In the genomic region with DNA sequence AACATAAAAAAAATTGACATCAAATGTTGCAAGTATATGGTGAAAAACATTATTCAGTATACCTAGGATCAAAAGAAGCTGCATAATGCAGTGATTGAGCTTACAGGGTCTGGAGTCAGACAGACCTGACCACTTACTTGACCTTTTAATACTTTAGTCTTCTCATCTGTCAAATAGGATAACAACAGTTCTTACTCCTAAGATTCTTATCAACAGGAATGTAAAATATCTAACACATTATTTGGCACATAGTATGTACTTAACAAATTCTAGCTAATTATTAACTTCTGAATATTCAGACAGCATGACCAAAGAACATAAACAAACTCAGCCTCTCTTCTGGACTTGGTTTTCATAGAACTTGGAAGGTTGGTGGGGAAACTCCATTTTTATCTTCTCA, we compare ENCODE assay signal across 18 cellular contexts. TPM values are rescaled to one million over a fixed set of nuclear protein-coding genes. Genes with fewer than 3 reads are reported as not detected.
A peak's percentile ranks its signal among the peaks of the same experiment; 100 is the strongest.
DNase-seq lines count a peak whose midpoint lies in the region; ATAC-seq and TF ChIP-seq lines count a peak whose summit lies in the region.
"Had no signal": no experiment of that assay in that cellular context is flagged by ENCODE, and none has a peak within 500 bp of the region (broad histone marks: within the 10 kb centered on the region; RNA-seq: fewer than 3 reads in every experiment).

No MANE protein-coding gene starts in this region.

- H3K4me1 ChIP-seq in osteoblast (ENCODE audit: insufficient read depth, low read length) = no peaks in the 10 kb centered on the region
- H3K4me1 ChIP-seq: BLaER1 had no signal

- no peaks in the 10 kb centered on the region for H3K36me3 ChIP-seq in osteoblast (ENCODE audit: insufficient read depth, low read length)
- H3K36me3 ChIP-seq: BLaER1 had no signal

- no peak for TF ChIP-seq CTCF in osteoblast (IDR thresholded peaks at IDR 0.05; ENCODE audit: extremely low read depth, low read depth, low read length)

- DNase-seq in Caki2 (ENCODE audit: low read depth) (peak; percentile 71), caudate nucleus (lab: John Stamatoyannopoulos, UW) (no peak), kidney glomerular epithelial cell (lab: John Stamatoyannopoulos, UW) (peak; percentile 37), osteoblast (ENCODE audit: insufficient read length, low spot score, missing footprints) (peak; percentile 39), posterior vena cava (ENCODE audit: low spot score) (no peak), NAMALWA (ENCODE audit: low spot score) (no peak), D341Med (ENCODE audit: low spot score) (no peak)
- DNase-seq: 8988T; AML-193; CD8-positive, alpha-beta memory T cell; DMS 273 treated with DMSO at 0.1 percent for 48 hours; DMS79 treated with DMSO at 0.1 percent for 48 hours; EL; GDM1; H7 had no signal

- no peak overlapping the region for H3K4me3 ChIP-seq in osteoblast (ENCODE audit: insufficient read depth, low read length)
- H3K4me3 ChIP-seq: BLaER1, GM23338 had no signal

- no peaks in the 10 kb centered on the region for H3K27me3 ChIP-seq in osteoblast (ENCODE audit: insufficient read depth, low read length)
- H3K27me3 ChIP-seq: BLaER1 had no signal

- intact Hi-C loops in posterior vena cava (cut with DNase I) = no loop called here

- no peaks in the 10 kb centered on the region for H3K79me2 ChIP-seq in osteoblast (ENCODE audit: insufficient read depth, low read length)

- no peak overlapping the region for H3K4me2 ChIP-seq in osteoblast (ENCODE audit: insufficient read depth, low read length)
- H3K4me2 ChIP-seq: BLaER1, GM23338 had no signal

- peak overlapping the region; percentile 71 for H3K27ac ChIP-seq in caudate nucleus (ENCODE audit: low read depth, low read length)
- H3K27ac ChIP-seq in osteoblast (ENCODE audit: low read depth, low read length) = no peak overlapping the region
- H3K27ac ChIP-seq: BLaER1 had no signal

- no peaks in the 10 kb centered on the region for H3K9me3 ChIP-seq in osteoblast (ENCODE audit: low read depth, low read length)
- H3K9me3 ChIP-seq: BLaER1 had no signal

- ATAC-seq in GM21825 (IDR thresholded peaks at IDR 0.05; ENCODE audit: unreplicated experiment) = no peak
- ATAC-seq: GM23338 had no signal

- H4K20me1 ChIP-seq in osteoblast (ENCODE audit: insufficient read depth, low read length) = no peaks in the 10 kb centered on the region
- H4K20me1 ChIP-seq: BLaER1 had no signal

- in situ Hi-C loops in Caki2 (cut with HindIII; ENCODE audit: low pct_unique_long_range_greater_than_20kb, low sequenced_read_pairs) = no loop called here

- no peak overlapping the region for H2AFZ ChIP-seq in osteoblast (ENCODE audit: low read length)
- H2AFZ ChIP-seq: GM23338 had no signal

RNA-seq across cellular contexts. Expression of a gene that starts 45.6 kb away (rescaled TPM):
- total RNA-seq in Caki2 (2014; rRNA removed; shearing (Covaris generic); ENCODE audit: low replicate concordance) = 39.8 and 53.6 TPM in 2 replicates
- total RNA-seq in osteoblast (65.7 and 68.8 TPM in 2 replicates), posterior vena cava (10 to 100 TPM; 64.6 to 77.6 TPM)

Comparison
In these comparisons a context has a peak if more than half of its experiments do, and no peak if none do; other contexts are left out.
1. DNase-seq: peak in Caki2 (single experiment), kidney glomerular epithelial cell (single experiment) and osteoblast (single experiment); none in caudate nucleus (0 of 61), posterior vena cava (single experiment), NAMALWA (single experiment) and D341Med (single experiment).